Comparison of ENCODE assay signal across 11 cellular contexts in the genomic region with DNA sequence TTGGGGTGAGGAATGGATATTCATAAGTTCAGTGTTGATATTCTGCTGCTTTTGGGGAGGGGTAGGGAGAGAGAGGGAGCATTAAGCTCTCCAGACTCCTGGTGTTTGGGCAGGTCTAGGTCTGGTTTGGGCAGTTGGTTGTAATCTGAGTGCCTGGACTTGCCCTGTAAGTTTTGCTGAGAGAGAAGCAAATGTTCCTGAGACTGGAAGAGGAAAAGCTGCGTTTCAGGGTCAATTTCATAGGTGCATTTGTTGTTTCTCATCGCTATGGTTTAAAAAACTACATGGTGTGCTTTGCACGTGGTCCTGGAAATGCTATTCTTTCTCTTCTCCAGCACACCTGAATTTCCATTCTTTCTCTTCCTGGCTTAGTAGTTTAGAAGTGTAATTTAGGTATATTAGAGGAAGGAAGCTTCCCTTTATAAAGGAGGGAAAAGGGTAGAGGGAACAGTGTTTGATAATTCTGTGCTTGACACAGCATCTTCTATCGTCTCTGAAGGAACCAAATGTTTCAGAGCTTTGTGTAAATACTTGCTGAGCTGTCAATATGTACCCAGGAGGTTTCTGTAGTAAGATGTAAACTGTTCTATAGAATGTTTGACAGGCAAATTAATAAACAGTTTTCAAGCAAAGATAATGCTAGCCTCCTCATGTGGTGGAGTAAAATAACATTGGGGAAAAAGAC. TPM values are rescaled to one million over a fixed set of nuclear protein-coding genes. Genes with fewer than 3 reads are reported as not detected.
DNase-seq lines count a peak whose midpoint lies in the region; FAIRE-seq and TF ChIP-seq lines count a peak whose summit lies in the region.
"Had no signal": no experiment of that assay in that cellular context is flagged by ENCODE, and none has a peak within 500 bp of the region (broad histone marks: within the 10 kb centered on the region; RNA-seq: fewer than 3 reads in every experiment).

No MANE protein-coding gene starts in this region.

- intact Hi-C loops in Caco-2 (cut with micrococcal nuclease; ENCODE audit: unreplicated experiment) = no loop called here

- H3K36me3 Mint-ChIP-seq in astrocyte (ENCODE audit: low read depth, unreplicated experiment) (no peaks in the 10 kb centered on the region), Caco-2 (ENCODE audit: insufficient read depth, unreplicated experiment) (peaks cover 24% of the 10 kb centered on the region)

- H3K36me3 ChIP-seq in astrocyte (ENCODE audit: insufficient read depth, low read length) (no peaks in the 10 kb centered on the region), Caco-2 (ENCODE audit: control insufficient read depth, insufficient read depth, low read length) (no peaks in the 10 kb centered on the region; the same call in 1 of the 2 replicates)
- H3K36me3 ChIP-seq: esophagus muscularis mucosa had no signal

- DNase-seq in activated effector memory CD4-positive, alpha-beta T cell treated with anti-CD3 and anti-CD28 coated beads, Interleukin-2, amount 50 U/mL, for 16 hours = peak; percentile 9
- DNase-seq in activated effector memory CD4-positive, alpha-beta T cell treated with Interleukin-2 at 50 U/mL for 16 hours = no peak
- DNase-seq in astrocyte (ENCODE audit: low read depth) = no peak
- DNase-seq in medulla oblongata (ENCODE audit: extremely low spot score) = peak; percentile 1
- peak; percentile 48 for DNase-seq in ureter (ENCODE audit: low spot score)
- no peak for DNase-seq in NCI-H2107 treated with DMSO at 0.1 percent for 48 hours (lab: John Stamatoyannopoulos, UW; ENCODE audit: unreplicated experiment)
- no peak for DNase-seq in Caco-2
- DNase-seq in HEK293T (ENCODE audit: extremely low spot score) = no peak
- DNase-seq: anterior cingulate cortex, NCI-H510A treated with DMSO at 0.1 percent for 48 hours had no signal

- H3K27ac Mint-ChIP-seq in astrocyte (ENCODE audit: unreplicated experiment) (no peak overlapping the region), Caco-2 (ENCODE audit: unreplicated experiment) (no peak overlapping the region)

- no peak for TF ChIP-seq CTCF in astrocyte (IDR thresholded peaks at IDR 0.05; ENCODE audit: insufficient read depth, low read depth, low read length)
- TF ChIP-seq CTCF in Caco-2 (IDR thresholded peaks at IDR 0.05; ENCODE audit: insufficient read depth in 1 of 2, low read depth in 1 of 2, low read length in 1 of 2, severe bottlenecking in 1 of 2, unreplicated experiment in 1 of 2) = no peak

- H3K9ac ChIP-seq in astrocyte (ENCODE audit: low read length) = peak overlapping the region; percentile 19

- H3K9me3 Mint-ChIP-seq in astrocyte (ENCODE audit: unreplicated experiment) (no peaks in the 10 kb centered on the region), Caco-2 (ENCODE audit: unreplicated experiment) (no peaks in the 10 kb centered on the region)

- H3K4me1 Mint-ChIP-seq in astrocyte (ENCODE audit: low read depth, unreplicated experiment) = peaks cover 18% of the 10 kb centered on the region
- H3K4me1 Mint-ChIP-seq in Caco-2 (ENCODE audit: low read depth, unreplicated experiment) = peaks cover 23% of the 10 kb centered on the region

- no TSS peak for BruUV-seq in Caco-2 (replicated peaks; lab: Mats Ljungman, UMichigan)

- H3K4me1 ChIP-seq in astrocyte (ENCODE audit: insufficient read depth, low read length) (peaks cover 66% of the 10 kb centered on the region), Caco-2 (peaks cover 78% of the 10 kb centered on the region)

- no peak overlapping the region for H3K4me3 Mint-ChIP-seq in astrocyte (ENCODE audit: unreplicated experiment)
- H3K4me3 Mint-ChIP-seq in Caco-2 (ENCODE audit: unreplicated experiment) = no peak overlapping the region

- CTCF ChIA-PET in Caco-2 (lab: Charles Lee) = interaction anchor here (1.3 to 1.9 kb wide), 2 partner anchors 25 to 86 kb away, joined by 5 to 6 read pairs; a partner anchor contains a TSS
- CTCF ChIA-PET in HEK293T (lab: Yijun Ruan, JAX) = interaction anchor here (1.0 kb wide), 1 partner anchor 87 kb away, joined by 4 read pairs; no protein-coding TSS in a partner anchor

- H3K4me3 ChIP-seq in astrocyte (ENCODE audit: insufficient read depth, low read depth, low read length) (no peak overlapping the region), Caco-2 (ENCODE audit: low read depth, low read length) (no peak overlapping the region)

- no peak overlapping the region for H2AFZ ChIP-seq in astrocyte (ENCODE audit: low read depth, low read length)

- H4K20me1 ChIP-seq in astrocyte (ENCODE audit: insufficient read depth, low read length) = peaks cover 94% of the 10 kb centered on the region

- FAIRE-seq in astrocyte (lab: Jason Lieb, UNC) = no peak

- H3K9me3 ChIP-seq in astrocyte (ENCODE audit: insufficient read depth, low read depth, low read length) (no peaks in the 10 kb centered on the region), Caco-2 (no peaks in the 10 kb centered on the region)
- H3K9me3 ChIP-seq: esophagus muscularis mucosa had no signal

- peak overlapping the region; percentile 91 for H3K4me2 ChIP-seq in astrocyte (ENCODE audit: low read length)

- POLR2A ChIA-PET in Caco-2 (lab: Charles Lee) = no interaction called here
- POLR2A ChIA-PET in HEK293T (lab: Yijun Ruan, JAX) = interaction anchor here (2.6 kb wide), 1 partner anchor 10 kb away, joined by 11 read pairs; no protein-coding TSS in a partner anchor

- no peaks in the 10 kb centered on the region for H3K27me3 ChIP-seq in astrocyte (ENCODE audit: insufficient read depth, low read length)
- no peaks in the 10 kb centered on the region for H3K27me3 ChIP-seq in Caco-2 (replicated peaks; ENCODE audit: control insufficient read depth, insufficient read depth, low read length)
- H3K27me3 ChIP-seq: esophagus muscularis mucosa had no signal

- H3K79me2 ChIP-seq in astrocyte (ENCODE audit: insufficient read depth, low read length) = peaks cover 99% of the 10 kb centered on the region

- H3K27me3 Mint-ChIP-seq in astrocyte (ENCODE audit: low read depth, unreplicated experiment) = no peaks in the 10 kb centered on the region
- H3K27me3 Mint-ChIP-seq in Caco-2 (ENCODE audit: insufficient read depth, unreplicated experiment) = no peaks in the 10 kb centered on the region

- H3K27ac ChIP-seq in astrocyte (ENCODE audit: low read depth, low read length) = no peak overlapping the region

TF ChIP-seq in HEK293T, 16 proteins besides CTCF, POLR2A, EP300 and RAD21:
- TF ChIP-seq L3MBTL2 (conservative IDR thresholded peaks at IDR 0.05) (no peak), ARNT (IDR thresholded peaks at IDR 0.05) (no peak), LEF1 (IDR thresholded peaks at IDR 0.05; ENCODE audit: borderline replicate concordance) (no peak), ZNF384 (IDR thresholded peaks at IDR 0.05) (no peak), FOXM1 (IDR thresholded peaks at IDR 0.05; ENCODE audit: borderline replicate concordance) (no peak), NFRKB (IDR thresholded peaks at IDR 0.05) (no peak)
TF ChIP-seq in HEK293T: peak in this region for 0.

RNA-seq across cellular contexts. Expression of a gene that starts 6.3 kb away (rescaled TPM):
- 72.3 and 85.1 TPM in 2 replicates for total RNA-seq in astrocyte
- 119 TPM for total RNA-seq in ureter
- 66.5 and 73.3 TPM in 2 replicates for total RNA-seq in Caco-2 (2022)

Comparison
In these comparisons a context has a peak if more than half of its experiments do, and no peak if none do; other contexts are left out.
1. DNase-seq: peak in activated effector memory CD4-positive, alpha-beta T cell treated with anti-CD3 and anti-CD28 coated beads, Interleukin-2, amount 50 U/mL, for 16 hours (single experiment), medulla oblongata (single experiment) and ureter (single experiment); none in activated effector memory CD4-positive, alpha-beta T cell treated with Interleukin-2 at 50 U/mL for 16 hours (single experiment), astrocyte (single experiment), NCI-H2107 treated with DMSO at 0.1 percent for 48 hours (single experiment), Caco-2 (0 of 2) and HEK293T (single experiment).